Comparison of ENCODE assay signal across 8 cellular contexts in the genomic region with DNA sequence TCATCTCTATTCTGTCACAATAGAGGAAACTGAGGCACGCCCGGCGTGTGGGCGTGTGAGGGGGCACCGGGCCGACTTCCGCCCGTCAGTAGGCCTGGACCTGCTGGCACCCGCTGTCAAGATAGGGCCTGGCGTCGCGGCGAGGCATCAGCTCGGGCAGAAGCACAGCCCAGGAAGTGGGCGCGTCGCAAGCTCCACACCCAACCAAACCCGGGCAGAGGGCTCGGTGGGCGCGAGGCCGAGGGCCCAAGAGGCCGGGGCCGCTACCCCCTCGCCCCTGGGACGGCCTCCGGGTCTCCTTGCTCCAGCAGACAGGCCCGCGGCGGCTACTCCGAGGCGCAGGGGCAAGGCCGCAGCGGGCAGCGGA.
DNase-seq lines count a peak whose midpoint lies in the region; ATAC-seq lines count a peak whose summit lies in the region.

No MANE protein-coding gene starts in this region.

- H3K27ac Mint-ChIP-seq in activated naive CD4-positive, alpha-beta T cell treated with anti-CD3 and anti-CD28 coated beads, Interleukin-2, amount 50 U/mL, for 72 hours = peak overlapping the region in 1 of 2 donors; percentile 97
- peak overlapping the region in 1 of 2 donors; percentile 97 for H3K27ac Mint-ChIP-seq in stimulated activated naive CD8-positive, alpha-beta T cell treated with anti-CD3 and anti-CD28 coated beads, Interleukin-15, amount 100 ng/mL, for 72 hours

- peak overlapping the region; percentile 75 for H3K4me3 ChIP-seq in iPS-18a (ENCODE audit: low read length)

- H3K36me3 ChIP-seq in iPS-18a (ENCODE audit: control insufficient read depth, low read depth, low read length) = no peaks in the 10 kb centered on the region

- no peak overlapping the region for H3K27ac ChIP-seq in iPS-18a (ENCODE audit: low read length)

- H3K4me1 Mint-ChIP-seq in stimulated activated naive CD8-positive, alpha-beta T cell treated with anti-CD3 and anti-CD28 coated beads, Interleukin-15, amount 100 ng/mL, for 72 hours = peaks cover 45% of the 10 kb centered on the region

- peak in 2 of 3 donors; percentile 8 to 14 for DNase-seq in stimulated activated CD4-positive, alpha-beta T cell treated with anti-CD3 and anti-CD28 coated beads, Interleukin-12 subunit alpha, Interleukin-12 subunit beta, amount 100 ng/mL, for 48 hours (ENCODE audit: low read depth in 2 of 3, low spot score in 1 of 3)
- DNase-seq in stimulated activated CD4-positive, alpha-beta T cell treated with anti-CD3 and anti-CD28 coated beads, Interleukin-4, amount 100 ng/mL, for 4 hours = no peak
- DNase-seq in activated naive CD4-positive, alpha-beta T cell treated with anti-CD3 and anti-CD28 coated beads, Interleukin-2, amount 50 U/mL, for 72 hours (ENCODE audit: low spot score in 2 of 2) = peak; percentile 32 to 62
- no peak for DNase-seq in stimulated activated naive CD8-positive, alpha-beta T cell treated with anti-CD3 and anti-CD28 coated beads, Interleukin-15, amount 100 ng/mL, for 72 hours
- DNase-seq in retina = no peak
- DNase-seq in NCI-H128 (lab: John Stamatoyannopoulos, UW; ENCODE audit: unreplicated experiment) = no peak

- H3K36me3 Mint-ChIP-seq in activated naive CD4-positive, alpha-beta T cell treated with anti-CD3 and anti-CD28 coated beads, Interleukin-2, amount 50 U/mL, for 72 hours = peaks cover 0 to 13% of the 10 kb centered on the region in 2 donors

- H3K9me3 Mint-ChIP-seq in activated naive CD4-positive, alpha-beta T cell treated with anti-CD3 and anti-CD28 coated beads, Interleukin-2, amount 50 U/mL, for 72 hours = no peaks in the 10 kb centered on the region
- H3K9me3 Mint-ChIP-seq in stimulated activated naive CD8-positive, alpha-beta T cell treated with anti-CD3 and anti-CD28 coated beads, Interleukin-15, amount 100 ng/mL, for 72 hours = no peaks in the 10 kb centered on the region

- ATAC-seq in HG03175 (IDR thresholded peaks at IDR 0.05; ENCODE audit: unreplicated experiment) = peak; percentile 39
- peak; percentile 50 to 62 for ATAC-seq in activated naive CD4-positive, alpha-beta T cell treated with anti-CD3 and anti-CD28 coated beads, Interleukin-2, amount 50 U/mL, for 72 hours
- ATAC-seq in stimulated activated naive CD8-positive, alpha-beta T cell treated with anti-CD3 and anti-CD28 coated beads, Interleukin-15, amount 100 ng/mL, for 72 hours = peak; percentile 78

- no peaks in the 10 kb centered on the region for H3K9me3 ChIP-seq in iPS-18a (ENCODE audit: control insufficient read depth, low read depth, low read length)

- peaks cover 70% of the 10 kb centered on the region for H3K27me3 ChIP-seq in iPS-18a (ENCODE audit: control insufficient read depth, insufficient read depth, low read length)

- peak overlapping the region; percentile 85 for H3K9ac ChIP-seq in iPS-18a (ENCODE audit: low read length)

- peaks cover 16% of the 10 kb centered on the region for H3K4me1 ChIP-seq in iPS-18a (ENCODE audit: control insufficient read depth, low read depth, low read length)

- H3K4me3 Mint-ChIP-seq in stimulated activated naive CD8-positive, alpha-beta T cell treated with anti-CD3 and anti-CD28 coated beads, Interleukin-15, amount 100 ng/mL, for 72 hours = peak overlapping the region; percentile 90 to 91

- H3K27me3 Mint-ChIP-seq in stimulated activated naive CD8-positive, alpha-beta T cell treated with anti-CD3 and anti-CD28 coated beads, Interleukin-15, amount 100 ng/mL, for 72 hours = peaks cover 12% of the 10 kb centered on the region

Comparison
In these comparisons a context has a peak if more than half of its experiments do, and no peak if none do; other contexts are left out.
1. DNase-seq: peak in stimulated activated CD4-positive, alpha-beta T cell treated with anti-CD3 and anti-CD28 coated beads, Interleukin-12 subunit alpha, Interleukin-12 subunit beta, amount 100 ng/mL, for 48 hours (2 of 3) and activated naive CD4-positive, alpha-beta T cell treated with anti-CD3 and anti-CD28 coated beads, Interleukin-2, amount 50 U/mL, for 72 hours (2 of 2); none in stimulated activated CD4-positive, alpha-beta T cell treated with anti-CD3 and anti-CD28 coated beads, Interleukin-4, amount 100 ng/mL, for 4 hours (0 of 2), stimulated activated naive CD8-positive, alpha-beta T cell treated with anti-CD3 and anti-CD28 coated beads, Interleukin-15, amount 100 ng/mL, for 72 hours (0 of 2), retina (single experiment) and NCI-H128 (single experiment).
2. Peak in every context shown above with its lines, with median percentiles within 50 percentile points of each other: ATAC-seq.